ENCODE assay signal across 18 cellular contexts in genomic region chr5:53407373-53407772, GRCh38.
DNase-seq lines count a peak whose midpoint lies in the region; FAIRE-seq and TF ChIP-seq lines count a peak whose summit lies in the region.
"Had no signal": no experiment of that assay in that cellular context is flagged by ENCODE, and none has a peak within 500 bp of the region (broad histone marks: within the 10 kb centered on the region; RNA-seq: fewer than 3 reads in every experiment).

No MANE protein-coding gene starts in this region.

- no peak overlapping the region for H2AK5ac ChIP-seq in mesenchymal stem cell (ENCODE audit: low read length, severe bottlenecking)

- H3K4me1 ChIP-seq in endothelial cell of umbilical vein (ENCODE audit: control insufficient read depth, extremely low read depth, insufficient read depth, low read length) (peaks cover 9% of the 10 kb centered on the region), mesenchymal stem cell (ENCODE audit: control insufficient read depth, insufficient read depth, low read depth, low read length) (no peaks in the 10 kb centered on the region)

- H3K27me3 ChIP-seq in endothelial cell of umbilical vein (ENCODE audit: control insufficient read depth in 2 of 2, insufficient read depth in 2 of 2, low read length in 2 of 2) (no peaks in the 10 kb centered on the region), mesenchymal stem cell (ENCODE audit: control insufficient read depth in 1 of 2, insufficient read depth in 1 of 2, low read length in 2 of 2) (no peaks in the 10 kb centered on the region)

- dilution Hi-C loops in endothelial cell of umbilical vein (cut with MboI; ENCODE audit: extremely low pct_ligation_motif_present, low sequenced_read_pairs): no loop called here

- no peak overlapping the region for H2BK5ac ChIP-seq in mesenchymal stem cell (ENCODE audit: low read depth, low read length, poor library complexity, severe bottlenecking)

- H2BK120ac ChIP-seq in mesenchymal stem cell (ENCODE audit: low read depth, low read length): no peak overlapping the region

- H3K27ac ChIP-seq in RWPE1: no peak overlapping the region
- peak overlapping the region; percentile 45 for H3K27ac ChIP-seq in endothelial cell of umbilical vein (ENCODE audit: insufficient read depth, low read depth, low read length)
- no peak overlapping the region for H3K27ac ChIP-seq in mesenchymal stem cell (ENCODE audit: low read length, poor library complexity, severe bottlenecking)
- H3K27ac ChIP-seq: WERI-Rb-1 had no signal

- H3K36me3 ChIP-seq in endothelial cell of umbilical vein (ENCODE audit: control insufficient read depth in 2 of 2, extremely low read depth in 1 of 2, insufficient read depth in 2 of 2, low read length in 2 of 2): no peaks in the 10 kb centered on the region
- H3K36me3 ChIP-seq in mesenchymal stem cell (ENCODE audit: control insufficient read depth in 1 of 2, insufficient read depth in 2 of 2, low read depth in 1 of 2, low read length in 2 of 2): no peaks in the 10 kb centered on the region
- H3K36me3 ChIP-seq: WERI-Rb-1 had no signal

- H3K9ac ChIP-seq in endothelial cell of umbilical vein (replicated peaks; ENCODE audit: extremely low read depth, insufficient read depth, low read length) (no peak overlapping the region), mesenchymal stem cell (ENCODE audit: low read length) (peak overlapping the region; percentile 11)

- H3K9me3 ChIP-seq in endothelial cell of umbilical vein (replicated peaks; ENCODE audit: control insufficient read depth, insufficient read depth, low read length): no peaks in the 10 kb centered on the region
- H3K9me3 ChIP-seq in mesenchymal stem cell (ENCODE audit: control insufficient read depth, low read length): no peaks in the 10 kb centered on the region

- no peak overlapping the region for H3K23ac ChIP-seq in mesenchymal stem cell (ENCODE audit: low read length in 2 of 2)

- H4K91ac ChIP-seq in mesenchymal stem cell (ENCODE audit: low read length): no peak overlapping the region

- no TSS peak for BruUV-seq in endothelial cell of umbilical vein (replicated peaks; lab: Mats Ljungman, UMichigan)

- H3K14ac ChIP-seq in mesenchymal stem cell (ENCODE audit: low read length in 2 of 2): no peak overlapping the region

- no peak overlapping the region for H3K4ac ChIP-seq in mesenchymal stem cell (ENCODE audit: low read depth in 1 of 2, low read length in 2 of 2)

- CTCF ChIA-PET in RWPE1 (lab: Yijun Ruan, JAX) (interaction anchor here (0.7 to 1.1 kb wide), 2 partner anchors 10 to 52 kb away, joined by 3 to 7 read pairs; no protein-coding TSS in a partner anchor), endothelial cell of umbilical vein (lab: Charles Lee) (interaction anchor here (0.6 to 1.2 kb wide), 2 partner anchors 23 to 65 kb away, joined by 3 to 4 read pairs; no protein-coding TSS in a partner anchor)

- H3K9me1 ChIP-seq in endothelial cell of umbilical vein (replicated peaks; ENCODE audit: control insufficient read depth, extremely low read depth, insufficient read depth, low read length): no peaks in the 10 kb centered on the region

- H2BK12ac ChIP-seq in mesenchymal stem cell (ENCODE audit: low read length in 2 of 2): no peak overlapping the region

- no peaks in the 10 kb centered on the region for H3K79me2 ChIP-seq in endothelial cell of umbilical vein (ENCODE audit: control insufficient read depth, insufficient read depth, low read length)

- H3K18ac ChIP-seq in mesenchymal stem cell (ENCODE audit: low read depth in 1 of 2, low read length in 2 of 2): no peak overlapping the region

- POLR2A ChIA-PET in RWPE1 (lab: Yijun Ruan, JAX; ENCODE audit: low non-redundant PET) (no interaction called here), endothelial cell of umbilical vein (lab: Charles Lee) (no interaction called here)

- intact Hi-C loops in endothelial cell of umbilical vein (cut with micrococcal nuclease): no loop called here

- no peak overlapping the region for H3K4me2 ChIP-seq in endothelial cell of umbilical vein (ENCODE audit: insufficient read depth, low read length)
- H3K4me2 ChIP-seq in mesenchymal stem cell (ENCODE audit: low read length, poor library complexity, severe bottlenecking): no peak overlapping the region

- no peak overlapping the region for H2AFZ ChIP-seq in endothelial cell of umbilical vein (ENCODE audit: low read depth, low read length)
- no peak overlapping the region for H2AFZ ChIP-seq in mesenchymal stem cell (ENCODE audit: low read depth, low read length)

- TF ChIP-seq CTCF in RWPE1 (conservative IDR thresholded peaks at IDR 0.05; ENCODE audit: low read depth) (no peak), endothelial cell of umbilical vein (IDR thresholded peaks at IDR 0.05; ENCODE audit: extremely low read depth in 1 of 2, insufficient read depth in 1 of 2, low read depth in 1 of 2, low read length in 2 of 2) (no peak)

- H3K79me1 ChIP-seq in mesenchymal stem cell (replicated peaks; ENCODE audit: low read length, poor library complexity, severe bottlenecking): no peaks in the 10 kb centered on the region

- FAIRE-seq in endothelial cell of umbilical vein (lab: Jason Lieb, UNC): no peak
- FAIRE-seq: GM12892, H1 had no signal

- TF ChIP-seq POLR2A in endothelial cell of umbilical vein (IDR thresholded peaks at IDR 0.05; ENCODE audit: low read depth, low read length): no peak

- no peak overlapping the region for H2BK15ac ChIP-seq in mesenchymal stem cell (ENCODE audit: low read depth, poor library complexity, severe bottlenecking)

- no peaks in the 10 kb centered on the region for H4K20me1 ChIP-seq in endothelial cell of umbilical vein (replicated peaks; ENCODE audit: control insufficient read depth, extremely low read depth, insufficient read depth, low read length)

- 43% methylated on average over 1 of the region's 1 CpG for WGBS in mesenchymal stem cell

- H4K8ac ChIP-seq in mesenchymal stem cell (ENCODE audit: low read length): no peak overlapping the region

- H3K4me3 ChIP-seq in endothelial cell of umbilical vein (replicated peaks in 1 of 3; ENCODE audit: insufficient read depth in 1 of 3, low read depth in 1 of 3, low read length in 3 of 3): no peak overlapping the region
- H3K4me3 ChIP-seq in mesenchymal stem cell (ENCODE audit: insufficient read depth in 1 of 2, low read depth in 1 of 2, low read length in 2 of 2): no peak overlapping the region

- DNase-seq in ELR (ENCODE audit: low read depth): peak; percentile 92
- DNase-seq in RWPE1 (ENCODE audit: low spot score): peak; percentile 31
- no peak for DNase-seq in endothelial cell of umbilical vein (ENCODE audit: low read depth, low spot score)
- DNase-seq in mesenchymal stem cell: peak; percentile 81
- DNase-seq in GOT3 (lab: John Stamatoyannopoulos, UW): no peak
- no peak for DNase-seq in stimulated activated CD4-positive, alpha-beta T cell treated with anti-CD3 and anti-CD28 coated beads, Interleukin-4, amount 100 ng/mL, for 4 hours
- DNase-seq in NCI-H1417 treated with DMSO at 0.1 percent for 48 hours (lab: John Stamatoyannopoulos, UW): no peak
- DNase-seq in occipital lobe (lab: John Stamatoyannopoulos, UW): no peak
- DNase-seq: activated CD8-positive, alpha-beta T cell treated with anti-CD3 and anti-CD28 coated beads for 36 hours; activated naive CD8-positive, alpha-beta T cell treated with anti-CD3 and anti-CD28 coated beads for 36 hours; activated T-cell treated with anti-CD3 and anti-CD28 coated beads, Interleukin-2, amount 50 U/mL, for 72 hours; GDM1; naive thymus-derived CD8-positive, alpha-beta T cell; NCI-H1092 treated with DMSO at 0.1 percent for 48 hours; T-cell; WERI-Rb-1 had no signal

TF ChIP-seq in endothelial cell of umbilical vein, 7 proteins besides CTCF, POLR2A, EP300 and RAD21:
- TF ChIP-seq POLR2AphosphoS5 (IDR thresholded peaks at IDR 0.05; ENCODE audit: insufficient read depth, low read depth, low read length) (no peak), EZH2 (IDR thresholded peaks at IDR 0.05; ENCODE audit: borderline replicate concordance, low read depth, low read length, severe bottlenecking) (no peak), FOS (IDR thresholded peaks at IDR 0.05; ENCODE audit: borderline replicate concordance, insufficient read depth, low read length) (peak; percentile 42), JUN (IDR thresholded peaks at IDR 0.05; ENCODE audit: borderline replicate concordance, insufficient read depth, insufficient read length, low read depth) (no peak), MAX (IDR thresholded peaks at IDR 0.05; ENCODE audit: insufficient read depth, insufficient read length) (no peak), MYC (IDR thresholded peaks at IDR 0.05; ENCODE audit: low read depth, low read length) (no peak)

Comparison
In these comparisons a context has a peak if more than half of its experiments do, and no peak if none do; other contexts are left out.
1. DNase-seq: peak in ELR (single experiment), RWPE1 (single experiment) and mesenchymal stem cell (single experiment); none in endothelial cell of umbilical vein (single experiment), GOT3 (single experiment), stimulated activated CD4-positive, alpha-beta T cell treated with anti-CD3 and anti-CD28 coated beads, Interleukin-4, amount 100 ng/mL, for 4 hours (0 of 2), NCI-H1417 treated with DMSO at 0.1 percent for 48 hours (single experiment) and occipital lobe (single experiment).